ENCODE assay signal across 11 cellular contexts in genomic region chr5:137497396-137498290, GRCh38. TPM values are rescaled to one million over a fixed set of nuclear protein-coding genes. Genes with fewer than 3 reads are reported as not detected.
DNase-seq lines count a peak whose midpoint lies in the region; ATAC-seq and TF ChIP-seq lines count a peak whose summit lies in the region.
"Had no signal": no experiment of that assay in that cellular context is flagged by ENCODE, and none has a peak within 500 bp of the region (broad histone marks: within the 10 kb centered on the region; RNA-seq: fewer than 3 reads in every experiment).

No MANE protein-coding gene starts in this region.

- no peaks in the 10 kb centered on the region for H3K9me3 ChIP-seq in esophagus squamous epithelium

- H3K9me3 Mint-ChIP-seq in activated T-helper 17 cell treated with anti-CD3 and anti-CD28 coated beads, Interleukin-2, amount 50 U/mL, for 72 hours = no peaks in the 10 kb centered on the region
- H3K9me3 Mint-ChIP-seq: memory B cell had no signal

- intact Hi-C loops in esophagus squamous epithelium (cut with DNase I) = loop anchor here (5.0 kb wide), 1 partner anchor 175 kb away; no protein-coding TSS in a partner anchor

- WGBS in esophagus squamous epithelium, 2 donors = 62 to 87% methylated on average over 14 to 16 of the region's 22 CpGs

- ATAC-seq in activated T-helper 17 cell treated with anti-CD3 and anti-CD28 coated beads, Interleukin-2, amount 50 U/mL, for 72 hours (replicated peaks) = no peak

- no peaks in the 10 kb centered on the region for H3K36me3 ChIP-seq in esophagus squamous epithelium

- H3K36me3 Mint-ChIP-seq in activated T-helper 17 cell treated with anti-CD3 and anti-CD28 coated beads, Interleukin-2, amount 50 U/mL, for 72 hours (ENCODE audit: low read depth) = no peaks in the 10 kb centered on the region
- H3K36me3 Mint-ChIP-seq: memory B cell had no signal

- peak; percentile 33 for DNase-seq in D341Med (ENCODE audit: low spot score)
- DNase-seq in NCI-H345 treated with DMSO at 0.1 percent for 48 hours (lab: John Stamatoyannopoulos, UW; ENCODE audit: unreplicated experiment) = peak; percentile 29
- DNase-seq in esophagus squamous epithelium (lab: John Stamatoyannopoulos, UW) = no peak
- DNase-seq in pons (ENCODE audit: low spot score) = peak; percentile 64
- DNase-seq in NCI-H2081 (lab: John Stamatoyannopoulos, UW) = no peak
- DNase-seq in stimulated activated CD4-positive, alpha-beta T cell treated with anti-CD3 and anti-CD28 coated beads, Interleukin-1b, Interleukin-23, amount 100 ng/mL, for 48 hours = no peak
- DNase-seq in T-helper 2 cell = no peak
- DNase-seq: DND-41; stimulated activated CD8-positive, alpha-beta memory T cell treated with anti-CD3 and anti-CD28 coated beads, Interleukin-4, amount 100 ng/mL, for 48 hours had no signal

- H3K4me1 Mint-ChIP-seq in activated T-helper 17 cell treated with anti-CD3 and anti-CD28 coated beads, Interleukin-2, amount 50 U/mL, for 72 hours = no peaks in the 10 kb centered on the region
- H3K4me1 Mint-ChIP-seq: memory B cell had no signal

- no peak overlapping the region for H3K4me3 Mint-ChIP-seq in activated T-helper 17 cell treated with anti-CD3 and anti-CD28 coated beads, Interleukin-2, amount 50 U/mL, for 72 hours
- H3K4me3 Mint-ChIP-seq: memory B cell had no signal

- TF ChIP-seq CTCF in esophagus squamous epithelium (IDR thresholded peaks at IDR 0.05) = no peak

- peaks cover 0 to 59% (median 2%) of the 10 kb centered on the region in 4 donors for H3K27me3 ChIP-seq in esophagus squamous epithelium

- H3K27ac ChIP-seq in esophagus squamous epithelium = no peak overlapping the region

- no peak for TF ChIP-seq POLR2A in esophagus squamous epithelium (IDR thresholded peaks at IDR 0.05)

- H3K27me3 Mint-ChIP-seq in activated T-helper 17 cell treated with anti-CD3 and anti-CD28 coated beads, Interleukin-2, amount 50 U/mL, for 72 hours = peaks cover 22% of the 10 kb centered on the region

- H3K4me3 ChIP-seq in esophagus squamous epithelium = peak overlapping the region; percentile 18 to 70 (median 42)

- H3K4me1 ChIP-seq in esophagus squamous epithelium = peaks cover 5 to 13% (median 10%) of the 10 kb centered on the region in 3 donors

- H3K27ac Mint-ChIP-seq in activated T-helper 17 cell treated with anti-CD3 and anti-CD28 coated beads, Interleukin-2, amount 50 U/mL, for 72 hours = no peak overlapping the region
- H3K27ac Mint-ChIP-seq: memory B cell had no signal

RNA-seq across cellular contexts. Expression of gene SPOCK1, which starts 1.5 kb away (rescaled TPM):
- total RNA-seq in esophagus squamous epithelium = 10 to 100 TPM in 2 of 4 donors, 1 to 10 TPM in 1, under 1 TPM in 1; 0.99 to 21.9 (median 8.1) TPM
- not detected for total RNA-seq in activated T-helper 17 cell treated with anti-CD3 and anti-CD28 coated beads, Interleukin-2, amount 50 U/mL, for 72 hours

Comparison
In these comparisons a context has a peak if more than half of its experiments do, and no peak if none do; other contexts are left out.
1. DNase-seq: peak in D341Med (single experiment), NCI-H345 treated with DMSO at 0.1 percent for 48 hours (single experiment) and pons (single experiment); none in esophagus squamous epithelium (single experiment), NCI-H2081 (0 of 2), stimulated activated CD4-positive, alpha-beta T cell treated with anti-CD3 and anti-CD28 coated beads, Interleukin-1b, Interleukin-23, amount 100 ng/mL, for 48 hours (single experiment) and T-helper 2 cell (0 of 5).